8 cellular contexts compared by ENCODE assay signal in genomic region chr20:35617397-35618031, GRCh38. TPM values are rescaled to one million over a fixed set of nuclear protein-coding genes. Genes with fewer than 3 reads are reported as not detected.
A peak's percentile ranks its signal among the peaks of the same experiment; 100 is the strongest.
DNase-seq lines count a peak whose midpoint lies in the region; ATAC-seq, FAIRE-seq and TF ChIP-seq lines count a peak whose summit lies in the region.

No MANE protein-coding gene starts in this region.

- peak in 5 of 7 experiments; percentile 32 to 58 (median 45) for TF ChIP-seq CTCF in body of pancreas (IDR thresholded peaks at IDR 0.05)

- peak overlapping the region; percentile 56 for H3K4me3 ChIP-seq in SJCRH30
- peak overlapping the region; percentile 10 to 23 for H3K4me3 ChIP-seq in body of pancreas
- peak overlapping the region; percentile 74 for H3K4me3 ChIP-seq in iPS-20b (ENCODE audit: low read length)
- H3K4me3 ChIP-seq in small intestine (ENCODE audit: low read depth in 1 of 2, low read length in 2 of 2), result peak overlapping the region in 1 of 2 donors; percentile 3

- no peaks in the 10 kb centered on the region for H3K9me3 ChIP-seq in SJCRH30 (replicated peaks)
- no peaks in the 10 kb centered on the region for H3K9me3 ChIP-seq in body of pancreas
- H3K9me3 ChIP-seq in iPS-20b (ENCODE audit: insufficient read depth, low read depth, low read length), result no peaks in the 10 kb centered on the region
- H3K9me3 ChIP-seq in small intestine (ENCODE audit: control insufficient read depth, low read depth), result no peaks in the 10 kb centered on the region

- WGBS in body of pancreas, 2 donors, result 4 to 7% methylated on average over 13 to 18 of the region's 19 CpGs
- 1 to 5% (median 5%) methylated on average over 16 to 19 of the region's 19 CpGs for WGBS in small intestine, 3 donors

- intact Hi-C loops in body of pancreas (cut with DNase I), result no loop called here

- H3K9ac ChIP-seq in iPS-20b (ENCODE audit: low read depth, low read length), result no peak overlapping the region; the same call in 1 of the 2 replicates

- peaks cover 2% of the 10 kb centered on the region; the same call in 1 of the 2 replicates for H3K4me1 ChIP-seq in SJCRH30
- H3K4me1 ChIP-seq in body of pancreas, result peaks cover 39% of the 10 kb centered on the region
- H3K4me1 ChIP-seq in iPS-20b (ENCODE audit: insufficient read depth, low read length), result peaks cover 7% of the 10 kb centered on the region; the same call in 1 of the 2 replicates
- H3K4me1 ChIP-seq in small intestine (ENCODE audit: control insufficient read depth in 2 of 2, insufficient read depth in 1 of 2, low read depth in 1 of 2, low read length in 1 of 2), result peaks cover 0 to 2% of the 10 kb centered on the region in 2 donors

- H3K36me3 ChIP-seq in SJCRH30 (peaks cover 16% of the 10 kb centered on the region), body of pancreas (replicated peaks in 1 of 2; ENCODE audit: insufficient read depth in 1 of 2, low read depth in 2 of 2) (no peaks in the 10 kb centered on the region), iPS-20b (ENCODE audit: insufficient read depth, low read depth, low read length) (no peaks in the 10 kb centered on the region), small intestine (ENCODE audit: control insufficient read depth in 2 of 2, insufficient read depth in 2 of 2, low read length in 2 of 2) (no peaks in the 10 kb centered on the region)

- DNase-seq in EH (ENCODE audit: low read depth) (peak; percentile 76), HuH-7 (ENCODE audit: low spot score) (peak; percentile 95), SJCRH30 (peak; percentile 79 to 83), body of pancreas (peak; percentile 61 to 75 (median 66)), small intestine (peak; percentile 34)

- no peak for TF ChIP-seq POLR2A in body of pancreas (IDR thresholded peaks at IDR 0.05)

- H3K27me3 ChIP-seq in SJCRH30, result no peaks in the 10 kb centered on the region
- no peaks in the 10 kb centered on the region for H3K27me3 ChIP-seq in body of pancreas
- peaks cover 28% of the 10 kb centered on the region for H3K27me3 ChIP-seq in iPS-20b (ENCODE audit: insufficient read depth, low read length)
- H3K27me3 ChIP-seq in small intestine (ENCODE audit: control insufficient read depth in 2 of 2, insufficient read depth in 2 of 2, low read length in 2 of 2), result no peaks in the 10 kb centered on the region

- peak overlapping the region; percentile 60 for H3K27ac ChIP-seq in SJCRH30
- peak overlapping the region; percentile 82 to 93 (median 88) for H3K27ac ChIP-seq in body of pancreas
- H3K27ac ChIP-seq in iPS-20b (ENCODE audit: low read length), result no peak overlapping the region
- H3K27ac ChIP-seq in small intestine (ENCODE audit: low read depth in 1 of 2, low read length in 1 of 2), result peak overlapping the region in 1 of 2 donors; percentile 86

- ATAC-seq in body of pancreas, result peak; percentile 10
- no peak for ATAC-seq in GM19455 (IDR thresholded peaks at IDR 0.05; ENCODE audit: unreplicated experiment)
- no peak for ATAC-seq in GM21528 (IDR thresholded peaks at IDR 0.05; ENCODE audit: low FRiP score, unreplicated experiment)

- FAIRE-seq in small intestine (lab: Jason Lieb, UNC), result no peak

RNA-seq across cellular contexts. Expression of gene SPAG4, which starts 1.9 kb away (rescaled TPM):
- total RNA-seq in SJCRH30 (2014; rRNA removed; shearing (Covaris generic)), result 3.5 and 4.3 TPM in 2 replicates
- total RNA-seq in body of pancreas, result 10 to 100 TPM; 17.9 to 22.1 TPM
- 10 to 100 TPM in 1 of 3 donors, 1 to 10 TPM in 2; 1.3 to 10.5 (median 2.8) TPM for polyA plus RNA-seq in small intestine

RNA-seq across cellular contexts. Expression of gene CPNE1, which starts 47.2 kb away (rescaled TPM):
- 276 and 297 TPM in 2 replicates for total RNA-seq in SJCRH30 (2014; rRNA removed; shearing (Covaris generic))
- 10 to 100 TPM; 87.3 to 93.9 TPM for total RNA-seq in body of pancreas
- polyA plus RNA-seq in small intestine, result 100 to 1,000 TPM in 2 of 3 donors, 10 to 100 TPM in 1; 94.3 to 127 (median 100) TPM

RNA-seq across cellular contexts. Expression of gene RBM12, which starts 47.2 kb away (rescaled TPM):
- total RNA-seq in SJCRH30 (2014; rRNA removed; shearing (Covaris generic)), result 137 and 142 TPM in 2 replicates
- total RNA-seq in body of pancreas, result 10 to 100 TPM; 14.8 to 22.3 TPM
- polyA plus RNA-seq in small intestine, result 10 to 100 TPM in 1 of 3 donors, 1 to 10 TPM in 2; 6.9 to 16.2 (median 8.9) TPM

Comparison
In these comparisons a context has a peak if more than half of its experiments do, and no peak if none do; other contexts are left out.
1. DNase-seq: peak in every context shown above with its lines; median percentile 95 in HuH-7; 81 in SJCRH30; 76 in EH; 66 in body of pancreas; 34 in small intestine.